Comparison of ENCODE assay signal across 23 cellular contexts in genomic region chr2:234211797-234212196, GRCh38.
A peak's percentile ranks its signal among the peaks of the same experiment; 100 is the strongest.
DNase-seq lines count a peak whose midpoint lies in the region; FAIRE-seq and TF ChIP-seq lines count a peak whose summit lies in the region.
"Had no signal": no experiment of that assay in that cellular context is flagged by ENCODE, and none has a peak within 500 bp of the region (broad histone marks: within the 10 kb centered on the region; RNA-seq: fewer than 3 reads in every experiment).

No MANE protein-coding gene starts in this region.

- H3K27me3 Mint-ChIP-seq in activated CD4-positive, alpha-beta T cell treated with anti-CD3 and anti-CD28 coated beads, Interleukin-2, amount 10 ng/mL, durations not matched to agents 7 days and 5 days, result no peaks in the 10 kb centered on the region
- H3K27me3 Mint-ChIP-seq: activated CD4-positive, alpha-beta memory T cell treated with anti-CD3 and anti-CD28 coated beads for 36 hours; T-helper 17 cell had no signal

- no peak for DNase-seq in H54 (ENCODE audit: insufficient read length, low spot score)
- DNase-seq in SK-N-SH, result no peak
- peak; percentile 16 for DNase-seq in fibroblast of mammary gland (ENCODE audit: low read depth)
- DNase-seq in osteoblast (ENCODE audit: insufficient read length, low spot score, missing footprints), result no peak
- no peak for DNase-seq in globus pallidus (ENCODE audit: low spot score)
- DNase-seq in activated CD4-positive, alpha-beta T cell treated with anti-CD3 and anti-CD28 coated beads, Interleukin-2, amount 10 ng/mL, durations not matched to agents 7 days and 5 days, result no peak
- DNase-seq in T1000 (lab: John Stamatoyannopoulos, UW), result no peak
- DNase-seq: activated CD4-positive, alpha-beta memory T cell treated with anti-CD3 and anti-CD28 coated beads for 36 hours; activated naive CD4-positive, alpha-beta T cell treated with Interleukin-2 at 50 U/mL for 16 hours; activated T-cell treated with anti-CD3 and anti-CD28 coated beads for 4 hours; anterior cingulate cortex; colonic mucosa; NCI-H187; NCI-H446 treated with DMSO at 0.1 percent for 48 hours; SHP77 treated with DMSO at 0.1 percent for 48 hours; T-helper 17 cell; testis; WERI-Rb-1 had no signal

- H3K36me3 Mint-ChIP-seq in activated CD4-positive, alpha-beta T cell treated with anti-CD3 and anti-CD28 coated beads, Interleukin-2, amount 10 ng/mL, durations not matched to agents 7 days and 5 days (ENCODE audit: low read depth), result peaks cover 7% of the 10 kb centered on the region
- H3K36me3 Mint-ChIP-seq: mesothelial cell of epicardium had no signal

- H3K27me3 ChIP-seq in SK-N-SH (ENCODE audit: insufficient read depth) (no peaks in the 10 kb centered on the region), osteoblast (ENCODE audit: insufficient read depth, low read length) (peaks cover 3% of the 10 kb centered on the region)
- H3K27me3 ChIP-seq: colonic mucosa, testis had no signal

- peaks cover 15% of the 10 kb centered on the region for H3K9me3 Mint-ChIP-seq in activated CD4-positive, alpha-beta T cell treated with anti-CD3 and anti-CD28 coated beads, Interleukin-2, amount 10 ng/mL, durations not matched to agents 7 days and 5 days
- H3K9me3 Mint-ChIP-seq: nephron had no signal

- no peak overlapping the region for H3K4me2 ChIP-seq in SK-N-SH
- no peak overlapping the region for H3K4me2 ChIP-seq in osteoblast (ENCODE audit: insufficient read depth, low read length)

- peaks cover 9% of the 10 kb centered on the region for H3K4me1 Mint-ChIP-seq in activated CD4-positive, alpha-beta T cell treated with anti-CD3 and anti-CD28 coated beads, Interleukin-2, amount 10 ng/mL, durations not matched to agents 7 days and 5 days

- H3K9me2 ChIP-seq in SK-N-SH, result no peaks in the 10 kb centered on the region

- H3K36me3 ChIP-seq in SK-N-SH (replicated peaks in 1 of 2; ENCODE audit: control insufficient read depth in 1 of 2, insufficient read depth in 2 of 2, low read length in 1 of 2) (no peaks in the 10 kb centered on the region), osteoblast (ENCODE audit: insufficient read depth, low read length) (no peaks in the 10 kb centered on the region)
- H3K36me3 ChIP-seq: colonic mucosa, prostate gland, WERI-Rb-1 had no signal

- no peak overlapping the region for H3K9ac ChIP-seq in SK-N-SH

- no peak overlapping the region for H3K4me3 Mint-ChIP-seq in activated CD4-positive, alpha-beta T cell treated with anti-CD3 and anti-CD28 coated beads, Interleukin-2, amount 10 ng/mL, durations not matched to agents 7 days and 5 days
- H3K4me3 Mint-ChIP-seq: activated CD4-positive, alpha-beta memory T cell treated with anti-CD3 and anti-CD28 coated beads for 36 hours; mesothelial cell of epicardium; nephron; T-helper 17 cell had no signal

- H4K20me1 ChIP-seq in SK-N-SH (ENCODE audit: insufficient read depth) (no peaks in the 10 kb centered on the region), osteoblast (ENCODE audit: insufficient read depth, low read length) (no peaks in the 10 kb centered on the region)

- no peak for TF ChIP-seq RAD21 in SK-N-SH (IDR thresholded peaks at IDR 0.05; ENCODE audit: low read length)

- no peak overlapping the region for H3K4me3 ChIP-seq in SK-N-SH (ENCODE audit: low read depth in 2 of 2, low read length in 1 of 2)
- H3K4me3 ChIP-seq in fibroblast of mammary gland (ENCODE audit: control insufficient read depth, low read depth, low read length), result no peak overlapping the region
- no peak overlapping the region for H3K4me3 ChIP-seq in osteoblast (ENCODE audit: insufficient read depth, low read length)
- H3K4me3 ChIP-seq: colonic mucosa, prostate gland, testis had no signal

- H3K79me2 ChIP-seq in SK-N-SH (ENCODE audit: insufficient read depth) (no peaks in the 10 kb centered on the region), osteoblast (ENCODE audit: insufficient read depth, low read length) (no peaks in the 10 kb centered on the region)

- H3K27ac ChIP-seq in SK-N-SH (ENCODE audit: low read depth in 2 of 2, low read length in 1 of 2) (no peak overlapping the region), osteoblast (ENCODE audit: low read depth, low read length) (no peak overlapping the region)
- H3K27ac ChIP-seq: colonic mucosa, HL-60, prostate gland, testis, WERI-Rb-1 had no signal

- H3K27ac Mint-ChIP-seq in activated CD4-positive, alpha-beta T cell treated with anti-CD3 and anti-CD28 coated beads, Interleukin-2, amount 10 ng/mL, durations not matched to agents 7 days and 5 days, result no peak overlapping the region
- H3K27ac Mint-ChIP-seq: activated CD4-positive, alpha-beta memory T cell treated with anti-CD3 and anti-CD28 coated beads for 36 hours; mesothelial cell of epicardium; T-helper 17 cell had no signal

- WGBS in SK-N-SH (ENCODE audit: low lambda C conversion rate), result 37% methylated on average over 4 of the region's 4 CpGs

- CTCF ChIA-PET in SK-N-SH (lab: Yijun Ruan, JAX), result no interaction called here
- CTCF ChIA-PET in activated CD4-positive, alpha-beta T cell treated with anti-CD3 and anti-CD28 coated beads, Interleukin-2, amount 10 ng/mL, durations not matched to agents 7 days and 5 days (lab: Charles Lee), result interaction anchor here (0.6 kb wide), 1 partner anchor 13 kb away, joined by 5 read pairs; no protein-coding TSS in a partner anchor

- TF ChIP-seq CTCF in SK-N-SH (IDR thresholded peaks at IDR 0.05) (no peak), fibroblast of mammary gland (conservative IDR thresholded peaks at IDR 0.05; ENCODE audit: control insufficient read depth, insufficient read depth, low read depth, low read length) (no peak), osteoblast (IDR thresholded peaks at IDR 0.05; ENCODE audit: extremely low read depth, low read depth, low read length) (no peak)

- no peaks in the 10 kb centered on the region for H3K4me1 ChIP-seq in SK-N-SH (ENCODE audit: control insufficient read depth in 1 of 2, insufficient read depth in 2 of 2, low read depth in 1 of 2, low read length in 1 of 2)
- H3K4me1 ChIP-seq in osteoblast (ENCODE audit: insufficient read depth, low read length), result peaks cover 3% of the 10 kb centered on the region
- H3K4me1 ChIP-seq: colonic mucosa, prostate gland had no signal

- H3F3A ChIP-seq in SK-N-SH (replicated peaks; ENCODE audit: insufficient read depth), result no peaks in the 10 kb centered on the region

- FAIRE-seq in H54 (lab: Jason Lieb, UNC), result peak; percentile 6
- FAIRE-seq: frontal cortex had no signal

- H3K9me3 ChIP-seq in SK-N-SH (peaks cover 7% of the 10 kb centered on the region; the same call in 1 of the 2 replicates), osteoblast (ENCODE audit: low read depth, low read length) (no peaks in the 10 kb centered on the region)
- H3K9me3 ChIP-seq: colonic mucosa, prostate gland, testis had no signal

- H2AFZ ChIP-seq in SK-N-SH (ENCODE audit: low read depth), result peak overlapping the region; percentile 58; the same call in 1 of the 2 replicates
- H2AFZ ChIP-seq in osteoblast (ENCODE audit: low read length), result peak overlapping the region; percentile 29

- POLR2A ChIA-PET in SK-N-SH (lab: Yijun Ruan, JAX), result no interaction called here
- POLR2A ChIA-PET in activated CD4-positive, alpha-beta T cell treated with anti-CD3 and anti-CD28 coated beads, Interleukin-2, amount 10 ng/mL, durations not matched to agents 7 days and 5 days (lab: Charles Lee), result interaction anchor here (0.5 kb wide), 1 partner anchor 46 kb away, joined by 3 read pairs; no protein-coding TSS in a partner anchor

- TF ChIP-seq EP300 in SK-N-SH (IDR thresholded peaks at IDR 0.05; ENCODE audit: borderline replicate concordance in 1 of 2, low read depth in 1 of 2, low read length in 1 of 2), result no peak

- TF ChIP-seq POLR2A in H54 (IDR thresholded peaks at IDR 0.05; ENCODE audit: low read depth, low read length), result no peak

TF ChIP-seq in SK-N-SH, 30 proteins besides CTCF, POLR2A, EP300 and RAD21:
- no peak for TF ChIP-seq REST (IDR thresholded peaks at IDR 0.05; ENCODE audit: low read depth, low read length)
- TF ChIP-seq SMC3 (IDR thresholded peaks at IDR 0.05; ENCODE audit: low read depth, low read length), result no peak
- TF ChIP-seq NRF1 (IDR thresholded peaks at IDR 0.05; ENCODE audit: low read depth, low read length), result no peak
- no peak for TF ChIP-seq TEAD4 (IDR thresholded peaks at IDR 0.05; ENCODE audit: borderline replicate concordance, insufficient read depth)
- TF ChIP-seq RCOR1 (IDR thresholded peaks at IDR 0.05; ENCODE audit: low read length), result no peak
- TF ChIP-seq MEF2A (IDR thresholded peaks at IDR 0.05; ENCODE audit: borderline replicate concordance, low read depth), result no peak
- TF ChIP-seq EZH2phosphoT487 (IDR thresholded peaks at IDR 0.05; ENCODE audit: borderline replicate concordance, low read depth), result no peak
- no peak for TF ChIP-seq POLR2AphosphoS5 (IDR thresholded peaks at IDR 0.05; ENCODE audit: low read depth, low read length)
- no peak for TF ChIP-seq FOSL2 (IDR thresholded peaks at IDR 0.05; ENCODE audit: borderline replicate concordance, low read depth)
- TF ChIP-seq NFIC (IDR thresholded peaks at IDR 0.05; ENCODE audit: borderline replicate concordance), result no peak
